In the genomic region with DNA sequence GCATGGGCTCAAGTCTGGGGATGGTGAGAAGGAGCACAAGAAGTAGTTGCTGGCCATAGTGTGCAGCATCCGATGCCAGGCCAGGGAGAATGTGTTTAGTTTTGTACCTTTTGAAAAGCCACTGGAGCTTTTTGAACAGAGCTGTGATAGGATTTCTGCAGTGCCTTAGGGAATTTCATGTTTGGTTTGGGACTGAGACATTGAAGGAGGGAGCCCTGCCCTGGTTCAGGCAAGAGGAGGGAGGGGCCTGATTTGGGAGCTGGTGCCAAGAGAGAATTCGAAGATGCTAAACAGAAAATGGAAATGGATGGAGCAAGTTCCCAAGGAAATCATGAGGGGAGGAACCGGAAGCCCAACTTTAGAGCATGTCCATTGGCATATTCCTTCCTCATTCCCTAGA, we compare ENCODE assay signal across 1 cellular context.
TF ChIP-seq lines count a peak whose summit lies in the region.

No MANE protein-coding gene starts in this region.

TF ChIP-seq in GM23338, 12 proteins besides CTCF, POLR2A, EP300 and RAD21 (continued from another document):
- TF ChIP-seq, protein P1, sequence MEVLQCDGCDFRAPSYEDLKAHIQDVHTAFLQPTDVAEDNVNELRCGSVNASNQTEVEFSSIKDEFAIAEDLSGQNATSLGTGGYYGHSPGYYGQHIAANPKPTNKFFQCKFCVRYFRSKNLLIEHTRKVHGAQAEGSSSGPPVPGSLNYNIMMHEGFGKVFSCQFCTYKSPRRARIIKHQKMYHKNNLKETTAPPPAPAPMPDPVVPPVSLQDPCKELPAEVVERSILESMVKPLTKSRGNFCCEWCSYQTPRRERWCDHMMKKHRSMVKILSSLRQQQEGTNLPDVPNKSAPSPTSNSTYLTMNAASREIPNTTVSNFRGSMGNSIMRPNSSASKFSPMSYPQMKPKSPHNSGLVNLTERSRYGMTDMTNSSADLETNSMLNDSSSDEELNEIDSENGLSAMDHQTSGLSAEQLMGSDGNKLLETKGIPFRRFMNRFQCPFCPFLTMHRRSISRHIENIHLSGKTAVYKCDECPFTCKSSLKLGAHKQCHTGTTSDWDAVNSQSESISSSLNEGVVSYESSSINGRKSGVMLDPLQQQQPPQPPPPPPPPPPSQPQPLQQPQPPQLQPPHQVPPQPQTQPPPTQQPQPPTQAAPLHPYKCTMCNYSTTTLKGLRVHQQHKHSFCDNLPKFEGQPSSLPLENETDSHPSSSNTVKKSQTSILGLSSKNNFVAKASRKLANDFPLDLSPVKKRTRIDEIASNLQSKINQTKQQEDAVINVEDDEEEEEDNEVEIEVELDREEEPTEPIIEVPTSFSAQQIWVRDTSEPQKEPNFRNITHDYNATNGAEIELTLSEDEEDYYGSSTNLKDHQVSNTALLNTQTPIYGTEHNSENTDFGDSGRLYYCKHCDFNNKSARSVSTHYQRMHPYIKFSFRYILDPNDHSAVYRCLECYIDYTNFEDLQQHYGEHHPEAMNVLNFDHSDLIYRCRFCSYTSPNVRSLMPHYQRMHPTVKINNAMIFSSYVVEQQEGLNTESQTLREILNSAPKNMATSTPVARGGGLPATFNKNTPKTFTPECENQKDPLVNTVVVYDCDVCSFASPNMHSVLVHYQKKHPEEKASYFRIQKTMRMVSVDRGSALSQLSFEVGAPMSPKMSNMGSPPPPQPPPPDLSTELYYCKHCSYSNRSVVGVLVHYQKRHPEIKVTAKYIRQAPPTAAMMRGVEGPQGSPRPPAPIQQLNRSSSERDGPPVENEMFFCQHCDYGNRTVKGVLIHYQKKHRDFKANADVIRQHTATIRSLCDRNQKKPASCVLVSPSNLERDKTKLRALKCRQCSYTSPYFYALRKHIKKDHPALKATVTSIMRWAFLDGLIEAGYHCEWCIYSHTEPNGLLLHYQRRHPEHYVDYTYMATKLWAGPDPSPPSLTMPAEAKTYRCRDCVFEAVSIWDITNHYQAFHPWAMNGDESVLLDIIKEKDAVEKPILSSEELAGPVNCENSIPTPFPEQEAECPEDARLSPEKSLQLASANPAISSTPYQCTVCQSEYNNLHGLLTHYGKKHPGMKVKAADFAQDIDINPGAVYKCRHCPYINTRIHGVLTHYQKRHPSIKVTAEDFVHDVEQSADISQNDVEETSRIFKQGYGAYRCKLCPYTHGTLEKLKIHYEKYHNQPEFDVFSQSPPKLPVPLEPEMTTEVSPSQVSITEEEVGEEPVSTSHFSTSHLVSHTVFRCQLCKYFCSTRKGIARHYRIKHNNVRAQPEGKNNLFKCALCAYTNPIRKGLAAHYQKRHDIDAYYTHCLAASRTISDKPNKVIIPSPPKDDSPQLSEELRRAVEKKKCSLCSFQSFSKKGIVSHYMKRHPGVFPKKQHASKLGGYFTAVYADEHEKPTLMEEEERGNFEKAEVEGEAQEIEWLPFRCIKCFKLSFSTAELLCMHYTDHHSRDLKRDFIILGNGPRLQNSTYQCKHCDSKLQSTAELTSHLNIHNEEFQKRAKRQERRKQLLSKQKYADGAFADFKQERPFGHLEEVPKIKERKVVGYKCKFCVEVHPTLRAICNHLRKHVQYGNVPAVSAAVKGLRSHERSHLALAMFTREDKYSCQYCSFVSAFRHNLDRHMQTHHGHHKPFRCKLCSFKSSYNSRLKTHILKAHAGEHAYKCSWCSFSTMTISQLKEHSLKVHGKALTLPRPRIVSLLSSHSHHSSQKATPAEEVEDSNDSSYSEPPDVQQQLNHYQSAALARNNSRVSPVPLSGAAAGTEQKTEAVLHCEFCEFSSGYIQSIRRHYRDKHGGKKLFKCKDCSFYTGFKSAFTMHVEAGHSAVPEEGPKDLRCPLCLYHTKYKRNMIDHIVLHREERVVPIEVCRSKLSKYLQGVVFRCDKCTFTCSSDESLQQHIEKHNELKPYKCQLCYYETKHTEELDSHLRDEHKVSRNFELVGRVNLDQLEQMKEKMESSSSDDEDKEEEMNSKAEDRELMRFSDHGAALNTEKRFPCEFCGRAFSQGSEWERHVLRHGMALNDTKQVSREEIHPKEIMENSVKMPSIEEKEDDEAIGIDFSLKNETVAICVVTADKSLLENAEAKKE (CRISPR knock-in tag; IDR thresholded peaks at IDR 0.05): no peak
- no peak for TF ChIP-seq POLR2AphosphoS5 (IDR thresholded peaks at IDR 0.05; ENCODE audit: low read depth)
- no peak for TF ChIP-seq ZNF331 (CRISPR knock-in tag; IDR thresholded peaks at IDR 0.05; ENCODE audit: low read depth)
- TF ChIP-seq JUNB (IDR thresholded peaks at IDR 0.05; ENCODE audit: unreplicated experiment): no peak
- TF ChIP-seq, protein P2, sequence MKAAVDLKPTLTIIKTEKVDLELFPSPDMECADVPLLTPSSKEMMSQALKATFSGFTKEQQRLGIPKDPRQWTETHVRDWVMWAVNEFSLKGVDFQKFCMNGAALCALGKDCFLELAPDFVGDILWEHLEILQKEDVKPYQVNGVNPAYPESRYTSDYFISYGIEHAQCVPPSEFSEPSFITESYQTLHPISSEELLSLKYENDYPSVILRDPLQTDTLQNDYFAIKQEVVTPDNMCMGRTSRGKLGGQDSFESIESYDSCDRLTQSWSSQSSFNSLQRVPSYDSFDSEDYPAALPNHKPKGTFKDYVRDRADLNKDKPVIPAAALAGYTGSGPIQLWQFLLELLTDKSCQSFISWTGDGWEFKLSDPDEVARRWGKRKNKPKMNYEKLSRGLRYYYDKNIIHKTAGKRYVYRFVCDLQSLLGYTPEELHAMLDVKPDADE (IDR thresholded peaks at IDR 0.05): no peak
- TF ChIP-seq STAT1 (IDR thresholded peaks at IDR 0.05; ENCODE audit: unreplicated experiment): no peak
- no peak for TF ChIP-seq EZH2phosphoT487 (IDR thresholded peaks at IDR 0.05; ENCODE audit: unreplicated experiment)
- TF ChIP-seq CREB1 (CRISPR knock-in tag; IDR thresholded peaks at IDR 0.05; ENCODE audit: low read depth): no peak
- no peak for TF ChIP-seq NANOG (IDR thresholded peaks at IDR 0.05; ENCODE audit: borderline replicate concordance)
- TF ChIP-seq EZH2 (IDR thresholded peaks at IDR 0.05; ENCODE audit: low read depth, unreplicated experiment): no peak
TF ChIP-seq in GM23338: peak in this region for 0.
